Comparison of ENCODE assay signal across 8 cellular contexts in genomic region chr5:115262066-115262404, GRCh38.
DNase-seq lines count a peak whose midpoint lies in the region; ATAC-seq lines count a peak whose summit lies in the region.

No MANE protein-coding gene starts in this region.

- peaks cover 5% of the 10 kb centered on the region for H3K36me3 Mint-ChIP-seq in activated naive CD8-positive, alpha-beta T cell treated with anti-CD3 and anti-CD28 coated beads, Interleukin-2, amount 50 U/mL, for 24 hours (ENCODE audit: low read depth)
- H3K36me3 Mint-ChIP-seq in stimulated activated naive B cell treated with anti-CD40 and anti-IgM and Interleukin-4, amounts not matched to agents 10 μg/mL and 1 μg/mL and 100 μg/mL, for 72 hours: peaks cover 4 to 16% of the 10 kb centered on the region in 2 donors

- H3K4me3 ChIP-seq in GM08714 (ENCODE audit: low read length): peak overlapping the region; percentile 74
- peak overlapping the region; percentile 83 for H3K4me3 ChIP-seq in HUES48 (ENCODE audit: low read depth, low read length)
- peak overlapping the region; percentile 68 for H3K4me3 ChIP-seq in iPS-18c (ENCODE audit: insufficient read depth, low read depth, low read length)

- peaks cover 49% of the 10 kb centered on the region for H3K4me1 Mint-ChIP-seq in activated naive CD8-positive, alpha-beta T cell treated with anti-CD3 and anti-CD28 coated beads, Interleukin-2, amount 50 U/mL, for 24 hours
- H3K4me1 Mint-ChIP-seq in stimulated activated naive B cell treated with anti-CD40 and anti-IgM and Interleukin-4, amounts not matched to agents 10 μg/mL and 1 μg/mL and 100 μg/mL, for 72 hours: peaks cover 14 to 37% of the 10 kb centered on the region in 2 donors

- no peak for DNase-seq in activated naive CD8-positive, alpha-beta T cell treated with anti-CD3 and anti-CD28 coated beads, Interleukin-2, amount 50 U/mL, for 24 hours
- DNase-seq in stimulated activated naive B cell treated with anti-CD40 and anti-IgM and Interleukin-4, amounts not matched to agents 10 μg/mL and 1 μg/mL and 100 μg/mL, for 72 hours: no peak
- no peak for DNase-seq in NCI-H1105 treated with DMSO at 0.1 percent for 48 hours (lab: John Stamatoyannopoulos, UW)
- DNase-seq in SHP77 (lab: John Stamatoyannopoulos, UW): no peak

- H3K27me3 ChIP-seq in HUES48 (ENCODE audit: control insufficient read depth, insufficient read depth, low read length): no peaks in the 10 kb centered on the region

- H3K36me3 ChIP-seq in HUES48 (ENCODE audit: control insufficient read depth, insufficient read depth, low read length): peaks cover 7% of the 10 kb centered on the region; the same call in 1 of the 2 replicates

- peak overlapping the region; percentile 99 for H3K4me3 Mint-ChIP-seq in activated naive CD8-positive, alpha-beta T cell treated with anti-CD3 and anti-CD28 coated beads, Interleukin-2, amount 50 U/mL, for 24 hours
- H3K4me3 Mint-ChIP-seq in stimulated activated naive B cell treated with anti-CD40 and anti-IgM and Interleukin-4, amounts not matched to agents 10 μg/mL and 1 μg/mL and 100 μg/mL, for 72 hours: peak overlapping the region; percentile 86 to 98

- H3K27ac ChIP-seq in HUES48 (ENCODE audit: low read depth, low read length): peak overlapping the region; percentile 91

- H3K9me3 ChIP-seq in HUES48 (ENCODE audit: control insufficient read depth, insufficient read depth, low read length) (no peaks in the 10 kb centered on the region), iPS-18c (ENCODE audit: control insufficient read depth, insufficient read depth, low read length) (no peaks in the 10 kb centered on the region)

- peak overlapping the region; percentile 90 for H3K9ac ChIP-seq in HUES48 (ENCODE audit: low read depth, low read length)

- peak; percentile 50 for ATAC-seq in GM21529 (IDR thresholded peaks at IDR 0.05; ENCODE audit: unreplicated experiment)
- peak; percentile 11 for ATAC-seq in activated naive CD8-positive, alpha-beta T cell treated with anti-CD3 and anti-CD28 coated beads, Interleukin-2, amount 50 U/mL, for 24 hours
- ATAC-seq in stimulated activated naive B cell treated with anti-CD40 and anti-IgM and Interleukin-4, amounts not matched to agents 10 μg/mL and 1 μg/mL and 100 μg/mL, for 72 hours (replicated peaks): peak; percentile 48 to 53

- H3K27me3 Mint-ChIP-seq in activated naive CD8-positive, alpha-beta T cell treated with anti-CD3 and anti-CD28 coated beads, Interleukin-2, amount 50 U/mL, for 24 hours: no peaks in the 10 kb centered on the region
- no peaks in the 10 kb centered on the region for H3K27me3 Mint-ChIP-seq in stimulated activated naive B cell treated with anti-CD40 and anti-IgM and Interleukin-4, amounts not matched to agents 10 μg/mL and 1 μg/mL and 100 μg/mL, for 72 hours

- H3K27ac Mint-ChIP-seq in activated naive CD8-positive, alpha-beta T cell treated with anti-CD3 and anti-CD28 coated beads, Interleukin-2, amount 50 U/mL, for 24 hours: peak overlapping the region; percentile 94
- H3K27ac Mint-ChIP-seq in stimulated activated naive B cell treated with anti-CD40 and anti-IgM and Interleukin-4, amounts not matched to agents 10 μg/mL and 1 μg/mL and 100 μg/mL, for 72 hours: peak overlapping the region; percentile 99

- peaks cover 8% of the 10 kb centered on the region; the same call in 1 of the 2 replicates for H3K4me1 ChIP-seq in HUES48 (ENCODE audit: control insufficient read depth, insufficient read depth, low read length)

- H3K9me3 Mint-ChIP-seq in activated naive CD8-positive, alpha-beta T cell treated with anti-CD3 and anti-CD28 coated beads, Interleukin-2, amount 50 U/mL, for 24 hours: no peaks in the 10 kb centered on the region
- no peaks in the 10 kb centered on the region for H3K9me3 Mint-ChIP-seq in stimulated activated naive B cell treated with anti-CD40 and anti-IgM and Interleukin-4, amounts not matched to agents 10 μg/mL and 1 μg/mL and 100 μg/mL, for 72 hours
